Comparison of ENCODE assay signal across 1 cellular context in the genomic region with DNA sequence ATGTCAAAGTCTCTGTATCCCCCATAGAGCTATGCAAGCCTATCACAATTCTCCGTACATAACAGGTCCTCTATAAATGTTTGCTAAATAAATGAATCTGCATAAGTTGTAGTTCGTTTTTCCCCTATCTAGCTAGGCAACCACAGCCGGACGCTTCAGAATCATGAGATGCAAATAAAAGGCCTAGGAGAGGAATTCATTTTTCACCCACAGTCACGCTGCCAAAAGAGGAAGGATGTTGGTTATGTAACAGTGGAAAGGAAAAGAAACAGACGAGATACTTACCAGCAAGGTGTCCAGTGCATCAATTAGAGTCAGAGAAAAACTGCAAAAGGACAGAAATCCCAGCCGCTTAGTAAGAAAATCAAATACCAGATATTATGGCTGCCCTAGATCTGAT.
TF ChIP-seq lines count a peak whose summit lies in the region.

No MANE protein-coding gene starts in this region.

TF ChIP-seq in GM12878, 131 proteins besides CTCF, POLR2A, EP300 and RAD21:
- TF ChIP-seq ETV6 (conservative IDR thresholded peaks at IDR 0.05 in 1 of 2, IDR thresholded peaks at IDR 0.05 in 1 of 2; ENCODE audit: borderline replicate concordance in 1 of 2, low read depth in 1 of 2) (no peak), NBN (IDR thresholded peaks at IDR 0.05) (no peak), POU2F2 (IDR thresholded peaks at IDR 0.05; ENCODE audit: borderline replicate concordance, low read depth, low read length) (0 out of 3 replicates have a peak, but pooled peaks have one; percentile 43), ASH2L (IDR thresholded peaks at IDR 0.05; ENCODE audit: borderline replicate concordance, low read depth) (no peak), RUNX3 (IDR thresholded peaks at IDR 0.05; ENCODE audit: low read length) (peak; percentile 1; the same call in 1 of the 2 replicates)
- TF ChIP-seq, protein P1, sequence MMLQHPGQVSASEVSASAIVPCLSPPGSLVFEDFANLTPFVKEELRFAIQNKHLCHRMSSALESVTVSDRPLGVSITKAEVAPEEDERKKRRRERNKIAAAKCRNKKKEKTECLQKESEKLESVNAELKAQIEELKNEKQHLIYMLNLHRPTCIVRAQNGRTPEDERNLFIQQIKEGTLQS (IDR thresholded peaks at IDR 0.05; ENCODE audit: borderline replicate concordance, extremely low read depth, low read depth, low read length): no peak
- TF ChIP-seq, protein P2, sequence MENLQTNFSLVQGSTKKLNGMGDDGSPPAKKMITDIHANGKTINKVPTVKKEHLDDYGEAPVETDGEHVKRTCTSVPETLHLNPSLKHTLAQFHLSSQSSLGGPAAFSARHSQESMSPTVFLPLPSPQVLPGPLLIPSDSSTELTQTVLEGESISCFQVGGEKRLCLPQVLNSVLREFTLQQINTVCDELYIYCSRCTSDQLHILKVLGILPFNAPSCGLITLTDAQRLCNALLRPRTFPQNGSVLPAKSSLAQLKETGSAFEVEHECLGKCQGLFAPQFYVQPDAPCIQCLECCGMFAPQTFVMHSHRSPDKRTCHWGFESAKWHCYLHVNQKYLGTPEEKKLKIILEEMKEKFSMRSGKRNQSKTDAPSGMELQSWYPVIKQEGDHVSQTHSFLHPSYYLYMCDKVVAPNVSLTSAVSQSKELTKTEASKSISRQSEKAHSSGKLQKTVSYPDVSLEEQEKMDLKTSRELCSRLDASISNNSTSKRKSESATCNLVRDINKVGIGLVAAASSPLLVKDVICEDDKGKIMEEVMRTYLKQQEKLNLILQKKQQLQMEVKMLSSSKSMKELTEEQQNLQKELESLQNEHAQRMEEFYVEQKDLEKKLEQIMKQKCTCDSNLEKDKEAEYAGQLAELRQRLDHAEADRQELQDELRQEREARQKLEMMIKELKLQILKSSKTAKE (IDR thresholded peaks at IDR 0.05; ENCODE audit: low read depth, poor library complexity, severe bottlenecking): no peak
